ENCODE assay signal across 8 cellular contexts in genomic region chr4:122090989-122091388, GRCh38.
"Had no signal": no experiment of that assay in that cellular context is flagged by ENCODE, and none has a peak within 500 bp of the region (broad histone marks: within the 10 kb centered on the region; RNA-seq: fewer than 3 reads in every experiment).

No MANE protein-coding gene starts in this region.

- H3K27ac ChIP-seq: HL-60 had no signal

- H3K36me3 ChIP-seq: HAP-1 had no signal

- DNase-seq: GOT3, H7, HFFc6 had no signal

- H3K4me3 Mint-ChIP-seq: HFFc6 had no signal

- H3K4me1 ChIP-seq: HAP-1 had no signal

- H3K9me3 ChIP-seq: HAP-1 had no signal

- ATAC-seq: HCT116, HepG2, K562 had no signal

- H3K27ac Mint-ChIP-seq: HFFc6 had no signal

- FAIRE-seq: HepG2, K562 had no signal

- H3K4me3 ChIP-seq: HAP-1, K562 had no signal

- H3K9me3 Mint-ChIP-seq: HFFc6 had no signal
